In the genomic region with DNA sequence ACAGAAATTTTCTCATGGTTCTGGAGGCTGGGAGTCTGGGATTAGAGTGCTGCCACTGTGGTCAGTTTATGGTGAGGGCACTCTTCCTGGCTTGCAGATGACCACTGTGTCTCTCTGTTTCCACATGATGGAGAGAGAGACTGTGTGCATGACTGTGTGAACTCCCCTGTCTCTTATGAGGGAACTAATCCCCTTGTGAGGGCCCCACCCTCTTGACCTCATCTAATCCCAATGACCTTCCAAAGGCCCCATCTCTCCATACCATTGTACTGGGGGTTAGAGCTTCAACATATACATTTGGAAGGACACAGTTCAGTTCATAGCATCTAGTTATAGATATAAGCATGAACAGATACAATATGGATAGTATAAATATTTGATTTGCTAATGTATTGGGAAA, we compare ENCODE assay signal across 18 cellular contexts. TPM values are rescaled to one million over a fixed set of nuclear protein-coding genes. Genes with fewer than 3 reads are reported as not detected.
DNase-seq lines count a peak whose midpoint lies in the region; ATAC-seq, FAIRE-seq and TF ChIP-seq lines count a peak whose summit lies in the region.
"Had no signal": no experiment of that assay in that cellular context is flagged by ENCODE, and none has a peak within 500 bp of the region (broad histone marks: within the 10 kb centered on the region; RNA-seq: fewer than 3 reads in every experiment).

No MANE protein-coding gene starts in this region.

- H3K79me2 ChIP-seq in H1 (ENCODE audit: control insufficient read depth in 1 of 2, insufficient read depth in 2 of 2, low read length in 2 of 2), result peaks cover 2 to 48% of the 10 kb centered on the region in 2 experiments; a peak in 3 of 4 replicates
- peaks cover 3% of the 10 kb centered on the region for H3K79me2 ChIP-seq in trophoblast cell (ENCODE audit: control insufficient read depth, insufficient read depth, low read length, poor library complexity)

- TF ChIP-seq CTCF in Panc1 (IDR thresholded peaks at IDR 0.05) (no peak), H1 (IDR thresholded peaks at IDR 0.05; ENCODE audit: control extremely low read depth in 1 of 3, insufficient read depth in 1 of 3, low read depth in 1 of 3, low read length in 3 of 3) (no peak)

- H3K4me1 ChIP-seq in Panc1 (ENCODE audit: control insufficient read depth, insufficient read depth, low read length) (peaks cover 35% of the 10 kb centered on the region), H1 (replicated peaks in 1 of 4; ENCODE audit: control insufficient read depth in 3 of 4, insufficient read depth in 4 of 4, low read length in 3 of 4) (peaks cover 0 to 4% (median 3%) of the 10 kb centered on the region in 4 experiments; a peak in 2 of 7 replicates), trophoblast cell (ENCODE audit: control insufficient read depth in 1 of 2, insufficient read depth in 2 of 2, low read length in 2 of 2) (no peaks in the 10 kb centered on the region)

- TF ChIP-seq RAD21 in H1 (IDR thresholded peaks at IDR 0.05 in 1 of 2, conservative IDR thresholded peaks at IDR 0.05 in 1 of 2; ENCODE audit: low read depth in 2 of 2, low read length in 2 of 2), result no peak

- peak overlapping the region; percentile 49 for H3K56ac ChIP-seq in H1 (replicated peaks; ENCODE audit: insufficient read length, low read depth, low read length)

- H2BK15ac ChIP-seq in H1 (ENCODE audit: low read length), result no peak overlapping the region

- H4K8ac ChIP-seq in H1 (ENCODE audit: extremely low read depth, insufficient read depth, low read length) (no peak overlapping the region), trophoblast cell (ENCODE audit: low read depth, low read length) (no peak overlapping the region)

- H3K36me3 ChIP-seq in Panc1 (ENCODE audit: control insufficient read depth, insufficient read depth, low read length) (no peaks in the 10 kb centered on the region), H1 (ENCODE audit: control insufficient read depth in 2 of 4, insufficient read depth in 4 of 4, low read length in 3 of 4) (no peaks in the 10 kb centered on the region), trophoblast cell (ENCODE audit: control insufficient read depth in 1 of 2, insufficient read depth in 2 of 2, low read length in 2 of 2) (peaks cover 2 to 3% of the 10 kb centered on the region in 2 experiments)

- H3K27me3 ChIP-seq in Panc1 (ENCODE audit: control insufficient read depth, insufficient read depth, low read length) (no peaks in the 10 kb centered on the region), H1 (replicated peaks in 1 of 4; ENCODE audit: control insufficient read depth in 3 of 4, extremely low read depth in 1 of 4, insufficient read depth in 3 of 4, low read length in 3 of 4) (no peaks in the 10 kb centered on the region), trophoblast cell (ENCODE audit: insufficient read depth, low read length) (no peaks in the 10 kb centered on the region)

- DNase-seq in Panc1 (ENCODE audit: low read depth, low spot score) (no peak), H1 (ENCODE audit: low read depth in 1 of 2, low spot score in 2 of 2) (no peak), trophoblast cell (no peak), urothelium cell line (ENCODE audit: low spot score) (no peak), NCI-H146 treated with DMSO at 0.1 percent for 48 hours (lab: John Stamatoyannopoulos, UW; ENCODE audit: unreplicated experiment) (no peak)
- DNase-seq: C1 segment of cervical spinal cord; Calu3; CD4-positive, alpha-beta memory T cell; COR-L47; DMS53; DMS79 treated with DMSO at 0.1 percent for 48 hours; GF-D8; H7; HCEC 1CT had no signal

- no peak for TF ChIP-seq EP300 in H1 (IDR thresholded peaks at IDR 0.05; ENCODE audit: borderline replicate concordance in 1 of 2, low read depth in 2 of 2, low read length in 2 of 2)

- no peak for FAIRE-seq in H1 (lab: Jason Lieb, UNC)
- FAIRE-seq in urothelium cell line (lab: Jason Lieb, UNC), result no peak
- FAIRE-seq: GM12891, GM18507 had no signal

- in situ Hi-C loops in Panc1 (cut with HindIII; ENCODE audit: low pct_unique_long_range_greater_than_20kb, low sequenced_read_pairs), result no loop called here

- no peak overlapping the region for H4K12ac ChIP-seq in trophoblast cell (ENCODE audit: low read depth, low read length)

- H3K27ac ChIP-seq in Panc1 (ENCODE audit: low read length) (peak overlapping the region; percentile 42), H1 (ENCODE audit: low read depth, low read length) (no peak overlapping the region), trophoblast cell (ENCODE audit: low read depth, low read length) (no peak overlapping the region)

- ATAC-seq in Panc1, result no peak
- no peak for ATAC-seq in HG03432 (IDR thresholded peaks at IDR 0.05; ENCODE audit: unreplicated experiment)
- ATAC-seq: GM23338 had no signal

- no peak overlapping the region for H3K9ac ChIP-seq in H1 (replicated peaks in 1 of 4; ENCODE audit: extremely low read depth in 1 of 4, low read depth in 3 of 4, low read length in 3 of 4)
- no peak overlapping the region for H3K9ac ChIP-seq in trophoblast cell (ENCODE audit: low read length)

- H3K4me2 ChIP-seq in H1 (ENCODE audit: insufficient read depth in 1 of 2, low read depth in 2 of 2, low read length in 2 of 2) (no peak overlapping the region), trophoblast cell (ENCODE audit: low read length) (no peak overlapping the region)
- H3K4me2 ChIP-seq: GM23338 had no signal

- no peak overlapping the region for H4K91ac ChIP-seq in H1 (replicated peaks; ENCODE audit: insufficient read length, low read length)
- H4K91ac ChIP-seq in trophoblast cell (ENCODE audit: low read depth, low read length), result no peak overlapping the region

- POLR2A ChIA-PET in Panc1 (lab: Charles Lee), result no interaction called here
- POLR2A ChIA-PET in H1 (lab: Charles Lee; ENCODE audit: partially characterized antibody), result no interaction called here

- no peak overlapping the region for H2BK20ac ChIP-seq in H1 (ENCODE audit: low read length)

- H3K18ac ChIP-seq in H1 (ENCODE audit: extremely low read depth, low read length), result no peak overlapping the region
- H3K18ac ChIP-seq in trophoblast cell (ENCODE audit: low read length), result peak overlapping the region; percentile 79

- H2BK5ac ChIP-seq in H1 (ENCODE audit: low read depth, low read length) (no peak overlapping the region), trophoblast cell (ENCODE audit: low read depth, low read length, poor library complexity) (no peak overlapping the region)

- H3K9me3 ChIP-seq in Panc1 (ENCODE audit: control insufficient read depth, insufficient read depth, low read depth, low read length), result no peaks in the 10 kb centered on the region
- H3K9me3 ChIP-seq in H1 (ENCODE audit: insufficient read depth in 2 of 2, low read depth in 1 of 2, low read length in 1 of 2), result no peaks in the 10 kb centered on the region
- H3K9me3 ChIP-seq in trophoblast cell (ENCODE audit: insufficient read depth, low read depth, low read length), result no peaks in the 10 kb centered on the region

- H2BK12ac ChIP-seq in H1 (ENCODE audit: low read depth, low read length), result no peak overlapping the region
- H2BK12ac ChIP-seq in trophoblast cell (ENCODE audit: low read length), result peak overlapping the region; percentile 17

- H2BK120ac ChIP-seq in H1 (replicated peaks; ENCODE audit: low read depth, low read length) (no peak overlapping the region), trophoblast cell (ENCODE audit: insufficient read depth, low read length, poor library complexity) (no peak overlapping the region)

- H4K20me1 ChIP-seq in H1 (replicated peaks in 1 of 2; ENCODE audit: control insufficient read depth in 1 of 2, insufficient read depth in 2 of 2, low read length in 2 of 2), result peaks cover 0 to 7% of the 10 kb centered on the region in 2 experiments

- H3K4me3 ChIP-seq in Panc1 (ENCODE audit: low read depth in 2 of 2, low read length in 2 of 2) (no peak overlapping the region), H1 (ENCODE audit: extremely low read depth in 1 of 4, insufficient read depth in 2 of 4, low read depth in 3 of 4, low read length in 4 of 4) (no peak overlapping the region), trophoblast cell (ENCODE audit: low read depth, low read length) (no peak overlapping the region)
- H3K4me3 ChIP-seq: GM23338 had no signal

- intact Hi-C loops in Panc1 (cut with micrococcal nuclease; ENCODE audit: unreplicated experiment), result no loop called here

- CTCF ChIA-PET in Panc1 (lab: Charles Lee), result no interaction called here
- CTCF ChIA-PET in H1 (lab: Charles Lee; ENCODE audit: partially characterized antibody), result interaction anchor here (0.6 to 0.9 kb wide), 3 partner anchors 22 to 133 kb away, joined by 3 read pairs; no protein-coding TSS in a partner anchor

- BruUV-seq in Panc1 (replicated peaks; lab: Mats Ljungman, UMichigan), result no TSS peak

- H2AFZ ChIP-seq in H1 (ENCODE audit: low read length), result no peak overlapping the region
- no peak overlapping the region for H2AFZ ChIP-seq in trophoblast cell (ENCODE audit: insufficient read depth, low read length, poor library complexity)
- H2AFZ ChIP-seq: GM23338 had no signal

- H3K23ac ChIP-seq in H1 (ENCODE audit: insufficient read length) (no peak overlapping the region), trophoblast cell (ENCODE audit: low read length) (no peak overlapping the region)

- no peak overlapping the region for H3K14ac ChIP-seq in H1 (ENCODE audit: insufficient read length)
- no peak overlapping the region for H3K14ac ChIP-seq in trophoblast cell (ENCODE audit: low read length)

- H3K4ac ChIP-seq in H1 (replicated peaks; ENCODE audit: insufficient read length, low read depth, low read length) (no peak overlapping the region), trophoblast cell (ENCODE audit: low read depth, low read length) (peak overlapping the region; percentile 72)

- no peaks in the 10 kb centered on the region for H3K23me2 ChIP-seq in H1 (ENCODE audit: low read depth, low read length)

- H2AK5ac ChIP-seq in H1 (ENCODE audit: low read depth, low read length) (no peak overlapping the region), trophoblast cell (ENCODE audit: low read length) (no peak overlapping the region)

- no peak for TF ChIP-seq POLR2A in H1 (IDR thresholded peaks at IDR 0.05; ENCODE audit: control extremely low read depth in 1 of 2, low read depth in 2 of 2, low read length in 2 of 2)

- no peak overlapping the region for H4K5ac ChIP-seq in H1 (ENCODE audit: insufficient read length, low read depth, low read length)

- H3K79me1 ChIP-seq in H1 (ENCODE audit: low read depth, low read length) (peaks cover 2% of the 10 kb centered on the region; the same call in 1 of the 2 replicates), trophoblast cell (ENCODE audit: low read length) (no peaks in the 10 kb centered on the region)

RNA-seq across cellular contexts. Expression of a gene that starts 31.7 kb away (rescaled TPM):
- 120 TPM for total RNA-seq in Panc1 (2021; ENCODE audit: unreplicated experiment)
- polyA plus RNA-seq in Panc1 (2012; ENCODE audit: insufficient read length), result 63.7 TPM
- total RNA-seq in H1 (2021; fragmentation: NEBNext Ultra II Directional; extraction: Animal tissue kit (Norgen Biotek cat#: 25700)), result 37.6 and 39.7 TPM in 2 replicates
- polyA plus RNA-seq in H1 (2011; rRNA removed), result 11.9 and 15.1 TPM in 2 replicates
- 18.0 TPM for polyA plus RNA-seq in H1 (2011; cell fraction: cytosol; rRNA removed)
- 12.8 TPM for polyA plus RNA-seq in H1 (2011; cell fraction: nucleus; rRNA removed)
- 15.8 to 30.8 TPM (median 22.2 TPM) in 4 replicates for polyA plus RNA-seq in H1 (2012, experiment 1 of 2)
- polyA plus RNA-seq in H1 (2012, experiment 2 of 2), result 1.5 TPM
- 50.1 TPM for polyA plus RNA-seq in H1 (2013, experiment 1 of 2)
- 55.0 TPM for polyA plus RNA-seq in H1 (2013, experiment 2 of 2)
- 40.5 and 51.2 TPM in 2 replicates for polyA minus RNA-seq in H1 (2011; rRNA and poly(A)+ RNA removed)
- 23.3 TPM for polyA minus RNA-seq in H1 (2011; cell fraction: cytosol; rRNA and poly(A)+ RNA removed)
- 48.0 TPM for polyA minus RNA-seq in H1 (2011; cell fraction: nucleus; rRNA and poly(A)+ RNA removed)
- polyA plus RNA-seq in trophoblast cell (2013), result 83.5 and 86.6 TPM in 2 replicates
